Comparison of ENCODE assay signal across 8 cellular contexts in genomic region chr2:219160186-219161017, GRCh38. TPM values are rescaled to one million over a fixed set of nuclear protein-coding genes. Genes with fewer than 3 reads are reported as not detected.
DNase-seq lines count a peak whose midpoint lies in the region; ATAC-seq, FAIRE-seq and TF ChIP-seq lines count a peak whose summit lies in the region.

A gene with protein sequence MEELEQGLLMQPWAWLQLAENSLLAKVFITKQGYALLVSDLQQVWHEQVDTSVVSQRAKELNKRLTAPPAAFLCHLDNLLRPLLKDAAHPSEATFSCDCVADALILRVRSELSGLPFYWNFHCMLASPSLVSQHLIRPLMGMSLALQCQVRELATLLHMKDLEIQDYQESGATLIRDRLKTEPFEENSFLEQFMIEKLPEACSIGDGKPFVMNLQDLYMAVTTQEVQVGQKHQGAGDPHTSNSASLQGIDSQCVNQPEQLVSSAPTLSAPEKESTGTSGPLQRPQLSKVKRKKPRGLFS (minus strand): TSS chr2:219160815. CDS start chr2:219158362, 2,453 bp downstream.

- TF ChIP-seq CTCF in AG09309 (IDR thresholded peaks at IDR 0.05; ENCODE audit: control insufficient read depth, insufficient read depth, low read depth, low read length, missing control alignments) (peak; percentile 99), kidney (IDR thresholded peaks at IDR 0.05; ENCODE audit: borderline replicate concordance, extremely low read depth, insufficient read depth) (peak; percentile 95)

- H3K4me3 ChIP-seq in AG09309 (ENCODE audit: control insufficient read depth, low read depth, low read length): peak within 1 kb of the TSS; percentile 66
- peak within 1 kb of the TSS; percentile 68 to 69 for H3K4me3 ChIP-seq in kidney (ENCODE audit: low read length in 2 of 2)

- ATAC-seq in GM18907 (IDR thresholded peaks at IDR 0.05; ENCODE audit: unreplicated experiment) (peak; percentile 84), HG03159 (IDR thresholded peaks at IDR 0.05; ENCODE audit: unreplicated experiment) (peak; percentile 92)
- ATAC-seq in central memory CD8-positive, alpha-beta T cell (replicated peaks; ENCODE audit: extremely low read depth, poor library complexity, severe bottlenecking): peak; percentile 92

- no peak for FAIRE-seq in kidney (lab: Jason Lieb, UNC)

- peak within 1 kb of the TSS; percentile 41 to 44 for H3K9ac ChIP-seq in kidney (ENCODE audit: low read length in 2 of 2)

- peaks cover 29% of the 10 kb centered on the region for H3K36me3 Mint-ChIP-seq in central memory CD8-positive, alpha-beta T cell (ENCODE audit: insufficient read depth)

- H3K4me1 ChIP-seq in kidney (ENCODE audit: control insufficient read depth in 1 of 2, insufficient read depth in 1 of 2, low read depth in 1 of 2, low read length in 2 of 2): peaks cover 0 to 3% of the 10 kb centered on the region in 2 donors

- H3K9me3 Mint-ChIP-seq in central memory CD8-positive, alpha-beta T cell: no peaks in the 10 kb centered on the region

- DNase-seq in AG09309 (ENCODE audit: low read depth) (peak; percentile 72), NCI-H345 (lab: John Stamatoyannopoulos, UW) (peak; percentile 87), kidney (peak; percentile 98)
- peak; percentile 82 to 88 (median 86) for DNase-seq in activated CD4-positive, CD25-positive, alpha-beta regulatory T cell (lab: John Stamatoyannopoulos, UW)
- peak; percentile 89 to 93 for DNase-seq in central memory CD8-positive, alpha-beta T cell (ENCODE audit: low spot score in 2 of 2)
- DNase-seq in stimulated activated CD4-positive, alpha-beta T cell treated with anti-CD3 and anti-CD28 coated beads, Interleukin-15, amount 100 ng/mL, for 24 hours: peak; percentile 97

- peaks cover 0 to 3% of the 10 kb centered on the region in 2 donors for H3K36me3 ChIP-seq in kidney (ENCODE audit: control insufficient read depth in 1 of 2, insufficient read depth in 2 of 2, low read length in 2 of 2)

- peak within 1 kb of the TSS; percentile 90 for H3K27ac Mint-ChIP-seq in central memory CD8-positive, alpha-beta T cell (ENCODE audit: low read depth)

- H3K4me1 Mint-ChIP-seq in central memory CD8-positive, alpha-beta T cell: peaks cover 18% of the 10 kb centered on the region

- no peaks in the 10 kb centered on the region for H3K27me3 Mint-ChIP-seq in central memory CD8-positive, alpha-beta T cell

- H3K27ac ChIP-seq in kidney (ENCODE audit: low read depth in 2 of 2, low read length in 2 of 2): peak within 1 kb of the TSS; percentile 92 to 95

- peak within 1 kb of the TSS; percentile 88 for H3K4me3 Mint-ChIP-seq in central memory CD8-positive, alpha-beta T cell

- no peaks in the 10 kb centered on the region for H3K9me3 ChIP-seq in kidney (ENCODE audit: control insufficient read depth in 1 of 2, low read length in 2 of 2)

- intact Hi-C loops in kidney (cut with DNase I): loop anchor here (10.0 kb wide), 1 partner anchor 124 kb away; no protein-coding TSS in a partner anchor

RNA-seq across cellular contexts. Expression of the gene that starts here (rescaled TPM):
- total RNA-seq in kidney: 17.5 TPM
- 17.7 TPM for polyA plus RNA-seq in kidney (ENCODE audit: insufficient read depth, low read depth, low replicate concordance)

Comparison
In these comparisons a context has a peak if more than half of its experiments do, and no peak if none do; other contexts are left out.
1. Peak in every context shown above with its lines: DNase-seq, ATAC-seq, H3K4me3 ChIP-seq and H3K27ac ChIP-seq.